Comparison of ENCODE assay signal across 14 cellular contexts in the genomic region with DNA sequence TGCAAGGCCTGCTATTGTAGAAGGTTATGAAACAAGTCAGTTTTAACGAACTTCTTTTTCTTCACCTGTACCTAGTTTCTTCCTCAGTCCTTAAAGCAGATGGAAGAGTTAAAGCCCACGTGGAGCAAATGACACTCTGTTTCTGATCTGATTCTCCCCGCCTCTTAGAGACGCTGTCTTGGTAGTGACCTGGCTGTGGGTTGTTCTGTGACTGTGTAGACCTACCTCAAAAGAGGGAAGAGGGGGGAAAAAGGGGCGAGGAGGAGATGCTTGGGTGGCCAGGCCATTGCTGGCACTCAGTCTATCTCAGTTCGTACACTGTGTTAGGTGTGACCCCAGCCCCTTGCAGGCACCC. TPM values are rescaled to one million over a fixed set of nuclear protein-coding genes. Genes with fewer than 3 reads are reported as not detected.
DNase-seq lines count a peak whose midpoint lies in the region; ATAC-seq, FAIRE-seq and TF ChIP-seq lines count a peak whose summit lies in the region.
"Had no signal": no experiment of that assay in that cellular context is flagged by ENCODE, and none has a peak within 500 bp of the region (broad histone marks: within the 10 kb centered on the region; RNA-seq: fewer than 3 reads in every experiment).

No MANE protein-coding gene starts in this region.

- intact Hi-C loops in pancreas (cut with DNase I): no loop called here

- H3K36me3 Mint-ChIP-seq in stimulated activated naive CD8-positive, alpha-beta T cell treated with anti-CD3 and anti-CD28 coated beads, Interleukin-15, Interleukin-2, amounts not matched to agents 100 ng/mL and 50 ng/mL, for 24 hours (ENCODE audit: low read depth): no peaks in the 10 kb centered on the region
- H3K36me3 Mint-ChIP-seq in central memory CD8-positive, alpha-beta T cell (ENCODE audit: insufficient read depth): no peaks in the 10 kb centered on the region
- H3K36me3 Mint-ChIP-seq in naive B cell: no peaks in the 10 kb centered on the region
- H3K36me3 Mint-ChIP-seq in endothelial cell (ENCODE audit: low read depth, unreplicated experiment): peaks cover 5% of the 10 kb centered on the region

- peaks cover 44% of the 10 kb centered on the region for H3K27me3 Mint-ChIP-seq in stimulated activated naive CD8-positive, alpha-beta T cell treated with anti-CD3 and anti-CD28 coated beads, Interleukin-15, Interleukin-2, amounts not matched to agents 100 ng/mL and 50 ng/mL, for 24 hours
- peaks cover 33% of the 10 kb centered on the region for H3K27me3 Mint-ChIP-seq in central memory CD8-positive, alpha-beta T cell
- H3K27me3 Mint-ChIP-seq in naive B cell: peaks cover 25 to 39% (median 27%) of the 10 kb centered on the region in 3 donors
- H3K27me3 Mint-ChIP-seq in endothelial cell (ENCODE audit: unreplicated experiment): peaks cover 10% of the 10 kb centered on the region

- no peaks in the 10 kb centered on the region for H3K36me3 ChIP-seq in pancreas
- H3K36me3 ChIP-seq: thoracic aorta had no signal

- no peak overlapping the region for H3K27ac Mint-ChIP-seq in stimulated activated naive CD8-positive, alpha-beta T cell treated with anti-CD3 and anti-CD28 coated beads, Interleukin-15, Interleukin-2, amounts not matched to agents 100 ng/mL and 50 ng/mL, for 24 hours
- H3K27ac Mint-ChIP-seq in central memory CD8-positive, alpha-beta T cell (ENCODE audit: low read depth): no peak overlapping the region
- H3K27ac Mint-ChIP-seq in naive B cell (peak overlapping the region in 1 of 6 donors; percentile 66), endothelial cell (ENCODE audit: unreplicated experiment) (no peak overlapping the region)

- H3K27ac ChIP-seq in pancreas: no peak overlapping the region
- H3K27ac ChIP-seq: thoracic aorta had no signal

- no peaks in the 10 kb centered on the region for H3K9me3 Mint-ChIP-seq in stimulated activated naive CD8-positive, alpha-beta T cell treated with anti-CD3 and anti-CD28 coated beads, Interleukin-15, Interleukin-2, amounts not matched to agents 100 ng/mL and 50 ng/mL, for 24 hours
- H3K9me3 Mint-ChIP-seq in central memory CD8-positive, alpha-beta T cell: no peaks in the 10 kb centered on the region
- H3K9me3 Mint-ChIP-seq in naive B cell: peaks cover 0 to 2% (median 0%) of the 10 kb centered on the region in 7 donors
- no peaks in the 10 kb centered on the region for H3K9me3 Mint-ChIP-seq in endothelial cell (ENCODE audit: unreplicated experiment)

- H3K9me3 ChIP-seq in pancreas: no peaks in the 10 kb centered on the region
- H3K9me3 ChIP-seq: thoracic aorta had no signal

- no peak for ATAC-seq in stimulated activated naive CD8-positive, alpha-beta T cell treated with anti-CD3 and anti-CD28 coated beads, Interleukin-15, Interleukin-2, amounts not matched to agents 100 U/mL and 50 U/mL, for 24 hours
- no peak for ATAC-seq in central memory CD8-positive, alpha-beta T cell (replicated peaks; ENCODE audit: extremely low read depth, poor library complexity, severe bottlenecking)
- no peak for ATAC-seq in naive B cell (ENCODE audit: low read depth in 2 of 2)
- ATAC-seq in pancreas: no peak
- no peak for ATAC-seq in HG03039 (IDR thresholded peaks at IDR 0.05; ENCODE audit: unreplicated experiment)

- WGBS in pancreas, 2 donors: 62 to 75% methylated on average over 6 of the region's 6 CpGs

- FAIRE-seq in pancreas (lab: Jason Lieb, UNC): no peak

- TF ChIP-seq CTCF in pancreas (IDR thresholded peaks at IDR 0.05) (no peak), endothelial cell (IDR thresholded peaks at IDR 0.05; ENCODE audit: unreplicated experiment) (no peak)

- H3K4me3 Mint-ChIP-seq in stimulated activated naive CD8-positive, alpha-beta T cell treated with anti-CD3 and anti-CD28 coated beads, Interleukin-15, Interleukin-2, amounts not matched to agents 100 ng/mL and 50 ng/mL, for 24 hours: peak overlapping the region; percentile 11
- peak overlapping the region; percentile 36 for H3K4me3 Mint-ChIP-seq in central memory CD8-positive, alpha-beta T cell
- H3K4me3 Mint-ChIP-seq in naive B cell (peak overlapping the region in 7 of 8 donors; percentile 29 to 70 (median 47)), endothelial cell (ENCODE audit: unreplicated experiment) (no peak overlapping the region)

- peaks cover 9% of the 10 kb centered on the region for H3K4me1 Mint-ChIP-seq in stimulated activated naive CD8-positive, alpha-beta T cell treated with anti-CD3 and anti-CD28 coated beads, Interleukin-15, Interleukin-2, amounts not matched to agents 100 ng/mL and 50 ng/mL, for 24 hours (ENCODE audit: low read depth)
- H3K4me1 Mint-ChIP-seq in central memory CD8-positive, alpha-beta T cell: peaks cover 6% of the 10 kb centered on the region
- H3K4me1 Mint-ChIP-seq in naive B cell: peaks cover 4 to 13% (median 9%) of the 10 kb centered on the region in 3 donors
- peaks cover 9% of the 10 kb centered on the region for H3K4me1 Mint-ChIP-seq in endothelial cell (ENCODE audit: unreplicated experiment)

- H3K4me1 ChIP-seq in pancreas: peaks cover 0 to 13% (median 0%) of the 10 kb centered on the region in 3 donors

- no peak for DNase-seq in stimulated activated naive CD8-positive, alpha-beta T cell treated with anti-CD3 and anti-CD28 coated beads, Interleukin-15, Interleukin-2, amounts not matched to agents 100 U/mL and 50 U/mL, for 24 hours
- no peak for DNase-seq in central memory CD8-positive, alpha-beta T cell (ENCODE audit: low spot score in 2 of 2)
- DNase-seq in naive B cell (no peak), GF-D8 (lab: John Stamatoyannopoulos, UW) (no peak), pancreas (no peak), endothelial cell (ENCODE audit: low spot score) (no peak)
- DNase-seq: COR-L47, foreskin melanocyte, NCI-H1436, SHP77 had no signal

- peak overlapping the region in 1 of 4 donors; percentile 46 for H3K4me3 ChIP-seq in pancreas

- no peaks in the 10 kb centered on the region for H3K27me3 ChIP-seq in pancreas

RNA-seq across cellular contexts. Expression of gene GFRA3, which starts 0.6 kb away (rescaled TPM):
- polyA plus RNA-seq in naive B cell (ENCODE audit: low read depth in 6 of 6): not detected
- total RNA-seq in pancreas: 1 to 10 TPM; 1.0 to 2.6 (median 1.3) TPM
- polyA plus RNA-seq in pancreas: under 1 TPM; 0.47 to 0.57 TPM
- total RNA-seq in endothelial cell (ENCODE audit: unreplicated experiment): 0.13 TPM
- total RNA-seq: renal cortical epithelial cell had no signal

RNA-seq across cellular contexts. Expression of gene CDC25C, which starts 57.8 kb away (rescaled TPM):
- under 1 TPM in 1 of 6 donors, not detected in 5; 0.48 TPM for polyA plus RNA-seq in naive B cell (ENCODE audit: low read depth in 6 of 6)
- total RNA-seq in pancreas: under 1 TPM in 3 of 6 donors, not detected in 3; 0.09 to 0.19 (median 0.17) TPM
- polyA plus RNA-seq in pancreas: under 1 TPM in 1 of 2 donors, not detected in 1; 0.09 TPM
- 3.8 TPM for total RNA-seq in endothelial cell (ENCODE audit: unreplicated experiment)
- total RNA-seq: thoracic aorta had no signal
